In genomic region chr12:100229036-100229635, GRCh38 we compare ENCODE assay signal across 11 cellular contexts. TPM values are rescaled to one million over a fixed set of nuclear protein-coding genes. Genes with fewer than 3 reads are reported as not detected.
A peak's percentile ranks its signal among the peaks of the same experiment; 100 is the strongest.
DNase-seq lines count a peak whose midpoint lies in the region; ATAC-seq, FAIRE-seq and TF ChIP-seq lines count a peak whose summit lies in the region.
"Had no signal": no experiment of that assay in that cellular context is flagged by ENCODE, and none has a peak within 500 bp of the region (broad histone marks: within the 10 kb centered on the region; RNA-seq: fewer than 3 reads in every experiment).

No MANE protein-coding gene starts in this region.

- no TSS peak for BruUV-seq in A673 (replicated peaks; lab: Mats Ljungman, UMichigan)
- BruUV-seq in Panc1 (replicated peaks; lab: Mats Ljungman, UMichigan) = no TSS peak

- H3K9me3 ChIP-seq in A673 (ENCODE audit: low read depth, low read length, poor library complexity, severe bottlenecking) (no peaks in the 10 kb centered on the region), Panc1 (ENCODE audit: control insufficient read depth, insufficient read depth, low read depth, low read length) (no peaks in the 10 kb centered on the region), fibroblast of lung (ENCODE audit: control insufficient read depth, insufficient read depth, low read depth, low read length) (no peaks in the 10 kb centered on the region)

- ATAC-seq in Panc1 (peak; percentile 84), GM18858 (IDR thresholded peaks at IDR 0.05; ENCODE audit: unreplicated experiment) (no peak)

- POLR2A ChIA-PET in A673 (lab: Charles Lee; ENCODE audit: low non-redundant PET) = interaction anchor here (0.6 to 0.7 kb wide), 2 partner anchors 38 to 235 kb away, joined by 4 read pairs; partner anchors contain the start of genes DEPDC4 and SCYL2
- POLR2A ChIA-PET in Panc1 (lab: Charles Lee) = interaction anchor here (0.6 to 1.2 kb wide), 3 partner anchors 38 to 93 kb away, joined by 11 to 19 read pairs (median 13); partner anchors contain the start of genes DEPDC4 and SCYL2

- H3K27ac ChIP-seq in A673 (ENCODE audit: low read depth, low read length, poor library complexity, severe bottlenecking) (no peak overlapping the region), Panc1 (ENCODE audit: low read length) (no peak overlapping the region), fibroblast of lung (ENCODE audit: insufficient read depth, low read length) (no peak overlapping the region)
- H3K27ac ChIP-seq: KMS-11 had no signal

- H3K9ac ChIP-seq in fibroblast of lung (ENCODE audit: insufficient read depth, low read length) = no peak overlapping the region
- H3K9ac ChIP-seq: KMS-11 had no signal

- H3K4me3 ChIP-seq in A673 (ENCODE audit: low read depth, low read length, poor library complexity, severe bottlenecking) (no peak overlapping the region), Panc1 (ENCODE audit: low read depth in 2 of 2, low read length in 2 of 2) (no peak overlapping the region), fibroblast of lung (replicated peaks in 1 of 4; ENCODE audit: control extremely low read depth in 1 of 4, insufficient read depth in 1 of 4, low read depth in 3 of 4, low read length in 4 of 4) (no peak overlapping the region)

- H4K20me1 ChIP-seq in fibroblast of lung (ENCODE audit: control insufficient read depth, extremely low read depth, insufficient read depth, low read length) = no peaks in the 10 kb centered on the region

- peak; percentile 87 for FAIRE-seq in H54 (lab: Jason Lieb, UNC)

- H3K27me3 ChIP-seq in A673 (replicated peaks; ENCODE audit: insufficient read depth, low read depth, low read length, poor library complexity) = no peaks in the 10 kb centered on the region
- H3K27me3 ChIP-seq in Panc1 (ENCODE audit: control insufficient read depth, insufficient read depth, low read length) = no peaks in the 10 kb centered on the region
- H3K27me3 ChIP-seq in fibroblast of lung (ENCODE audit: control insufficient read depth, insufficient read depth, low read length) = no peaks in the 10 kb centered on the region

- TF ChIP-seq CTCF in A673 (conservative IDR thresholded peaks at IDR 0.05; ENCODE audit: low read depth, low read length) (peak; percentile 52), Panc1 (IDR thresholded peaks at IDR 0.05) (peak; percentile 59), fibroblast of lung (conservative IDR thresholded peaks at IDR 0.05 in 1 of 2, IDR thresholded peaks at IDR 0.05 in 1 of 2; ENCODE audit: low read depth in 1 of 2, low read length in 2 of 2) (no peak)

- intact Hi-C loops in A673 (cut with micrococcal nuclease; ENCODE audit: unreplicated experiment) (loop anchor here (5.0 kb wide), 1 partner anchor 417 kb away; no protein-coding TSS in a partner anchor), Panc1 (cut with micrococcal nuclease; ENCODE audit: unreplicated experiment) (no loop called here)

- H3K79me2 ChIP-seq in fibroblast of lung (ENCODE audit: control insufficient read depth, insufficient read depth, low read length) = no peaks in the 10 kb centered on the region

- TF ChIP-seq POLR2A in H54 (IDR thresholded peaks at IDR 0.05; ENCODE audit: low read depth, low read length) = no peak

- in situ Hi-C loops in Panc1 (cut with HindIII; ENCODE audit: low pct_unique_long_range_greater_than_20kb, low sequenced_read_pairs) = no loop called here

- H3K4me2 ChIP-seq in fibroblast of lung (ENCODE audit: extremely low read depth, insufficient read depth, low read length) = no peak overlapping the region
- H3K4me2 ChIP-seq: KMS-11 had no signal

- CTCF ChIA-PET in A673 (lab: Charles Lee) (no interaction called here), Panc1 (lab: Charles Lee) (interaction anchor here (0.6 kb wide), 2 partner anchors 57 to 299 kb away, joined by 5 to 11 read pairs; no protein-coding TSS in a partner anchor)

- H3K4me1 ChIP-seq in A673 (ENCODE audit: insufficient read depth, low read length, poor library complexity, severe bottlenecking) (no peaks in the 10 kb centered on the region), Panc1 (ENCODE audit: control insufficient read depth, insufficient read depth, low read length) (peaks cover 4% of the 10 kb centered on the region), fibroblast of lung (ENCODE audit: control insufficient read depth, extremely low read depth, insufficient read depth, low read length) (peaks cover 4% of the 10 kb centered on the region)

- H3K36me3 ChIP-seq in A673 (ENCODE audit: insufficient read depth, low read length, poor library complexity, severe bottlenecking) (no peaks in the 10 kb centered on the region), Panc1 (ENCODE audit: control insufficient read depth, insufficient read depth, low read length) (no peaks in the 10 kb centered on the region), fibroblast of lung (ENCODE audit: control insufficient read depth, insufficient read depth, low read length) (no peaks in the 10 kb centered on the region)

- no peak overlapping the region for H2AFZ ChIP-seq in fibroblast of lung (ENCODE audit: low read length)

- DNase-seq in A673 (ENCODE audit: low spot score) (peak; percentile 42), H54 (ENCODE audit: insufficient read length, low spot score) (no peak), Panc1 (ENCODE audit: low read depth, low spot score) (peak; percentile 7), fibroblast of lung (ENCODE audit: low read depth in 2 of 2) (peak; percentile 5 to 13), ecto neural progenitor cell (ENCODE audit: low spot score) (no peak), inferior parietal cortex (ENCODE audit: extremely low spot score) (no peak)
- no peak for DNase-seq in activated naive CD4-positive, alpha-beta T cell treated with anti-CD3 and anti-CD28 coated beads, Interleukin-2, amount 50 U/mL, for 16 hours
- DNase-seq: DMS153; stimulated activated CD8-positive, alpha-beta memory T cell treated with anti-CD3 and anti-CD28 coated beads, Interleukin-4, amount 100 ng/mL, for 48 hours had no signal

RNA-seq across cellular contexts. Expression of gene ACTR6, which starts 28.5 kb away (rescaled TPM):
- total RNA-seq in A673 (2021) (36.0 and 39.7 TPM in 2 replicates), Panc1 (2021; ENCODE audit: unreplicated experiment) (21.2 TPM), fibroblast of lung (13.9 and 16.5 TPM in 2 replicates)
- 9.7 TPM for polyA plus RNA-seq in Panc1 (2012; ENCODE audit: insufficient read length)
- polyA plus RNA-seq in fibroblast of lung = 23.8 and 34.3 TPM in 2 replicates
- polyA plus RNA-seq in fibroblast of lung (2012) = 15.8 and 22.8 TPM in 2 replicates
- 0.86 TPM in 1 of 2 replicates, not detected in the other for polyA minus RNA-seq in fibroblast of lung (ENCODE audit: low replicate concordance)

RNA-seq across cellular contexts. Expression of gene DEPDC4, which starts 37.7 kb away (rescaled TPM):
- total RNA-seq in A673 (2021) (2.0 and 3.2 TPM in 2 replicates), Panc1 (2021; ENCODE audit: unreplicated experiment) (2.6 TPM), fibroblast of lung (1.0 and 1.2 TPM in 2 replicates)
- polyA plus RNA-seq in Panc1 (2012; ENCODE audit: insufficient read length) = 1.4 TPM
- polyA plus RNA-seq in fibroblast of lung = 1.3 and 1.9 TPM in 2 replicates
- 0.61 and 0.66 TPM in 2 replicates for polyA plus RNA-seq in fibroblast of lung (2012)
- not detected in 2 replicates for polyA minus RNA-seq in fibroblast of lung (ENCODE audit: low replicate concordance)

RNA-seq across cellular contexts. Expression of gene SCYL2, which starts 37.8 kb away (rescaled TPM):
- total RNA-seq in A673 (2021) (51.8 and 61.3 TPM in 2 replicates), Panc1 (2021; ENCODE audit: unreplicated experiment) (45.3 TPM), fibroblast of lung (37.5 and 47.9 TPM in 2 replicates)
- 14.5 TPM for polyA plus RNA-seq in Panc1 (2012; ENCODE audit: insufficient read length)
- polyA plus RNA-seq in fibroblast of lung = 34.6 and 43.0 TPM in 2 replicates
- 21.1 and 25.7 TPM in 2 replicates for polyA plus RNA-seq in fibroblast of lung (2012)
- 7.3 and 8.8 TPM in 2 replicates for polyA minus RNA-seq in fibroblast of lung (ENCODE audit: low replicate concordance)

Comparison
In these comparisons a context has a peak if more than half of its experiments do, and no peak if none do; other contexts are left out.
1. DNase-seq: peak in A673 (single experiment), Panc1 (single experiment) and fibroblast of lung (2 of 2); none in H54 (single experiment), ecto neural progenitor cell (single experiment), inferior parietal cortex (single experiment) and activated naive CD4-positive, alpha-beta T cell treated with anti-CD3 and anti-CD28 coated beads, Interleukin-2, amount 50 U/mL, for 16 hours (single experiment).
2. CTCF ChIP-seq: peak in A673 (single experiment) and Panc1 (single experiment); none in fibroblast of lung (0 of 2).